Comparison of ENCODE assay signal across 8 cellular contexts in genomic region chr3:105869531-105869833, GRCh38. TPM values are rescaled to one million over a fixed set of nuclear protein-coding genes. Genes with fewer than 3 reads are reported as not detected.
DNase-seq lines count a peak whose midpoint lies in the region; ATAC-seq, FAIRE-seq and TF ChIP-seq lines count a peak whose summit lies in the region.

No MANE protein-coding gene starts in this region.

- BruUV-seq in A673 (replicated peaks; lab: Mats Ljungman, UMichigan) = TSS peak; percentile 79

- H3K4me3 Mint-ChIP-seq in central memory CD8-positive, alpha-beta T cell = peak overlapping the region; percentile 96

- intact Hi-C loops in A673 (cut with micrococcal nuclease; ENCODE audit: unreplicated experiment) = loop anchor here (5.0 kb wide), 1 partner anchor 177 kb away; no protein-coding TSS in a partner anchor

- H3K27me3 ChIP-seq in A673 (replicated peaks; ENCODE audit: insufficient read depth, low read depth, low read length, poor library complexity) (no peaks in the 10 kb centered on the region), muscle layer of duodenum (ENCODE audit: low read depth, low read length) (no peaks in the 10 kb centered on the region)

- DNase-seq in A673 (ENCODE audit: low spot score) = no peak
- DNase-seq in central memory CD8-positive, alpha-beta T cell (ENCODE audit: low spot score in 2 of 2) = no peak
- no peak for DNase-seq in AG20443 (ENCODE audit: low spot score)
- DNase-seq in KG1 (lab: John Stamatoyannopoulos, UW) = no peak
- DNase-seq in urothelium cell line (ENCODE audit: low spot score) = no peak
- DNase-seq in NCI-H2227 treated with DMSO at 0.1 percent for 48 hours (lab: John Stamatoyannopoulos, UW) = no peak

- H3K27ac Mint-ChIP-seq in central memory CD8-positive, alpha-beta T cell (ENCODE audit: low read depth) = peak overlapping the region; percentile 97

- H3K4me1 ChIP-seq in A673 (ENCODE audit: insufficient read depth, low read length, poor library complexity, severe bottlenecking) (peaks cover 30% of the 10 kb centered on the region), muscle layer of duodenum (ENCODE audit: control insufficient read depth in 1 of 2, insufficient read depth in 2 of 2, low read length in 2 of 2) (peaks cover 14 to 27% of the 10 kb centered on the region in 2 donors)

- CTCF ChIA-PET in A673 (lab: Charles Lee) = no interaction called here

- H3K9me3 ChIP-seq in A673 (ENCODE audit: low read depth, low read length, poor library complexity, severe bottlenecking) (no peaks in the 10 kb centered on the region), muscle layer of duodenum (ENCODE audit: control insufficient read depth in 1 of 2, low read length in 2 of 2) (no peaks in the 10 kb centered on the region)

- no peak for TF ChIP-seq EP300 in Ishikawa (IDR thresholded peaks at IDR 0.05; ENCODE audit: borderline replicate concordance)

- peak overlapping the region; percentile 87 for H3K27ac ChIP-seq in A673 (ENCODE audit: low read depth, low read length, poor library complexity, severe bottlenecking)
- H3K27ac ChIP-seq in muscle layer of duodenum (ENCODE audit: low read length) = peak overlapping the region; percentile 95

- H3K9me3 Mint-ChIP-seq in central memory CD8-positive, alpha-beta T cell = no peaks in the 10 kb centered on the region

- ATAC-seq in central memory CD8-positive, alpha-beta T cell (replicated peaks; ENCODE audit: extremely low read depth, poor library complexity, severe bottlenecking) = no peak

- H3K36me3 ChIP-seq in A673 (ENCODE audit: insufficient read depth, low read length, poor library complexity, severe bottlenecking) = peaks cover 6% of the 10 kb centered on the region
- H3K36me3 ChIP-seq in muscle layer of duodenum (ENCODE audit: control insufficient read depth in 1 of 2, insufficient read depth in 2 of 2, low read length in 2 of 2) = peaks cover 13 to 25% of the 10 kb centered on the region in 2 donors

- H3K4me1 Mint-ChIP-seq in central memory CD8-positive, alpha-beta T cell = peaks cover 43% of the 10 kb centered on the region

- POLR2A ChIA-PET in A673 (lab: Charles Lee; ENCODE audit: low non-redundant PET) = no interaction called here

- no peak for TF ChIP-seq RAD21 in Ishikawa (IDR thresholded peaks at IDR 0.05; ENCODE audit: low read depth)

- peaks cover 42% of the 10 kb centered on the region for H3K36me3 Mint-ChIP-seq in central memory CD8-positive, alpha-beta T cell (ENCODE audit: insufficient read depth)

- H3K27me3 Mint-ChIP-seq in central memory CD8-positive, alpha-beta T cell = no peaks in the 10 kb centered on the region

- TF ChIP-seq CTCF in A673 (conservative IDR thresholded peaks at IDR 0.05; ENCODE audit: low read depth, low read length) = no peak

- FAIRE-seq in urothelium cell line (lab: Jason Lieb, UNC) = no peak

- H3K4me3 ChIP-seq in A673 (ENCODE audit: low read depth, low read length, poor library complexity, severe bottlenecking) (peak overlapping the region; percentile 88), muscle layer of duodenum (ENCODE audit: low read depth in 1 of 2, low read length in 2 of 2) (peak overlapping the region; percentile 85 to 96)

TF ChIP-seq in Ishikawa, 13 proteins besides CTCF, POLR2A, EP300 and RAD21:
- TF ChIP-seq NFIC (IDR thresholded peaks at IDR 0.05) = no peak
- TF ChIP-seq CEBPB (IDR thresholded peaks at IDR 0.05) = no peak
- TF ChIP-seq, protein P1, sequence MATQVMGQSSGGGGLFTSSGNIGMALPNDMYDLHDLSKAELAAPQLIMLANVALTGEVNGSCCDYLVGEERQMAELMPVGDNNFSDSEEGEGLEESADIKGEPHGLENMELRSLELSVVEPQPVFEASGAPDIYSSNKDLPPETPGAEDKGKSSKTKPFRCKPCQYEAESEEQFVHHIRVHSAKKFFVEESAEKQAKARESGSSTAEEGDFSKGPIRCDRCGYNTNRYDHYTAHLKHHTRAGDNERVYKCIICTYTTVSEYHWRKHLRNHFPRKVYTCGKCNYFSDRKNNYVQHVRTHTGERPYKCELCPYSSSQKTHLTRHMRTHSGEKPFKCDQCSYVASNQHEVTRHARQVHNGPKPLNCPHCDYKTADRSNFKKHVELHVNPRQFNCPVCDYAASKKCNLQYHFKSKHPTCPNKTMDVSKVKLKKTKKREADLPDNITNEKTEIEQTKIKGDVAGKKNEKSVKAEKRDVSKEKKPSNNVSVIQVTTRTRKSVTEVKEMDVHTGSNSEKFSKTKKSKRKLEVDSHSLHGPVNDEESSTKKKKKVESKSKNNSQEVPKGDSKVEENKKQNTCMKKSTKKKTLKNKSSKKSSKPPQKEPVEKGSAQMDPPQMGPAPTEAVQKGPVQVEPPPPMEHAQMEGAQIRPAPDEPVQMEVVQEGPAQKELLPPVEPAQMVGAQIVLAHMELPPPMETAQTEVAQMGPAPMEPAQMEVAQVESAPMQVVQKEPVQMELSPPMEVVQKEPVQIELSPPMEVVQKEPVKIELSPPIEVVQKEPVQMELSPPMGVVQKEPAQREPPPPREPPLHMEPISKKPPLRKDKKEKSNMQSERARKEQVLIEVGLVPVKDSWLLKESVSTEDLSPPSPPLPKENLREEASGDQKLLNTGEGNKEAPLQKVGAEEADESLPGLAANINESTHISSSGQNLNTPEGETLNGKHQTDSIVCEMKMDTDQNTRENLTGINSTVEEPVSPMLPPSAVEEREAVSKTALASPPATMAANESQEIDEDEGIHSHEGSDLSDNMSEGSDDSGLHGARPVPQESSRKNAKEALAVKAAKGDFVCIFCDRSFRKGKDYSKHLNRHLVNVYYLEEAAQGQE (IDR thresholded peaks at IDR 0.05; ENCODE audit: low read depth) = peak; percentile 64
- no peak for TF ChIP-seq TEAD4 (IDR thresholded peaks at IDR 0.05)
- TF ChIP-seq FOXM1 (IDR thresholded peaks at IDR 0.05; ENCODE audit: borderline replicate concordance, low read depth) = no peak
- TF ChIP-seq YY1 (IDR thresholded peaks at IDR 0.05; ENCODE audit: low read depth) = no peak
- no peak for TF ChIP-seq TCF12 (IDR thresholded peaks at IDR 0.05; ENCODE audit: low read depth)
- TF ChIP-seq EGR1 (IDR thresholded peaks at IDR 0.05) = no peak
- peak; percentile 12; the same call in 1 of the 2 replicates for TF ChIP-seq TAF1 (IDR thresholded peaks at IDR 0.05; ENCODE audit: low read depth)
- no peak for TF ChIP-seq ZBTB7A (IDR thresholded peaks at IDR 0.05; ENCODE audit: low read depth)
- TF ChIP-seq CREB1 (IDR thresholded peaks at IDR 0.05; ENCODE audit: low read depth) = peak; percentile 50; the same call in 1 of the 2 replicates
- TF ChIP-seq USF1 (IDR thresholded peaks at IDR 0.05) = no peak
- TF ChIP-seq MAX (IDR thresholded peaks at IDR 0.05) = no peak

RNA-seq across cellular contexts. Expression of gene CBLB, which starts 0.7 kb away (rescaled TPM):
- 23.3 and 27.9 TPM in 2 replicates for total RNA-seq in A673 (2021)
